In the genomic region with DNA sequence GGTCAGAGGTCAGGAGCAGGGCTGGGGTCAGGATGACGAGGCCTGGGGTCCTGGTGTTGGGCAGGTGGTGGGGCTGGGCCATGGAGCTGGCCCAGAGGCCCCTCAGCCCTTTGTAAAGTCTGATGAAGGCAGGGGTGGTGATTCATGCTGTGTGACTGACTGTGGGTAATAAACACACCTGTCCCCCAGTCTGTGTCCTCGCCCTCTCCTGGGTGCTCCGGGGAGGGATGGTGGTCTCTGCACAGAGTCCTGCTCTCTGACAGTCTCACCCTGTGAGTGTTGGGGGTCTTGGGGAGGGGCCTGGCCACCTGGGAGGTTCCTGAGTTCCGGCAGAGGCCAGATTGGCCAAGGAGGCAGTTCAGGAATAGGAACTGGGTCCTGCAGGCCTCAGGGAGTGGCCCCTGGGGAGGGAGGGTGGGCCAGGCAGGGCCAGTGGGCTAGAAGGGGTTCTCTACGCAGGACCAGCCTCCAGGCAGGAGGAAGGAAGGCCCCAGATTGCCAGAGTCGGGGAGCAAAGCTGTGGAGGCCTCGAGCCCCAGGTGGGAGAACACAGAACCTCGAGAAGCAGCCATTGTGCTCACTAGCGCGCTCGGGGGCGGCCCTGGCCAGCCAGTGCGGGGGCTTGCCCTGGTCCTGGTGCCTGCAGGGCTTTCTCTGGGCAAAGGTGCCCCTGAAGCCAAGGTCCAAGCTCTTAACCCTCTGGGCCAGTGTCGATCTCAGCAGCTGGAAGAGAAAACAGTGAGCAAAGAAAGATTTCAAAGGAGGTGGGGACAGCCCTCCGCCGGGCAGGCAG, we compare ENCODE assay signal across 28 cellular contexts.
"Had no signal": no experiment of that assay in that cellular context is flagged by ENCODE, and none has a peak within 500 bp of the region (broad histone marks: within the 10 kb centered on the region; RNA-seq: fewer than 3 reads in every experiment).

No MANE protein-coding gene starts in this region.

- H3K4me3 ChIP-seq: adrenal gland, body of pancreas, coronary artery, left ventricle myocardium inferior, lung, skin epidermis, stomach, tibial artery, upper lobe of right lung had no signal

- ATAC-seq: body of pancreas; effector memory CD8-positive, alpha-beta T cell; natural killer cell treated with Interleukin-12 subunit alpha and Interleukin-12 subunit beta and Interleukin-15 and Interleukin-18, amount 100 ng/mL, for 72 hours; sciatic nerve; stimulated activated effector memory CD8-positive, alpha-beta T cell treated with anti-CD3 and anti-CD28 coated beads, Interleukin-12 subunit alpha, Interleukin-12 subunit beta, amount 100 ng/mL, for 72 hours; upper lobe of right lung had no signal

- DNase-seq: activated CD4-positive, alpha-beta T cell treated with anti-CD3 and anti-CD28 coated beads for 4 hours; activated CD4-positive, alpha-beta T cell treated with anti-CD3 and anti-CD28 coated beads, Interleukin-2, amount 50 U/mL, for 4 hours; activated CD8-positive, alpha-beta memory T cell treated with anti-CD3 and anti-CD28 coated beads for 24 hours; activated effector memory CD4-positive, alpha-beta T cell treated with anti-CD3 and anti-CD28 coated beads, Interleukin-2, amount 50 U/mL, for 16 hours; activated naive CD4-positive, alpha-beta T cell treated with anti-CD3 and anti-CD28 coated beads for 36 hours; activated naive CD8-positive, alpha-beta T cell treated with anti-CD3 and anti-CD28 coated beads for 36 hours; adrenal gland; aorta; body of pancreas; cerebellar nuclear complex; effector memory CD8-positive, alpha-beta T cell; erythroblast; head of caudate nucleus; hippocampal formation; immature natural killer cell; left ventricle myocardium inferior; mesendoderm; stimulated activated CD4-positive, alpha-beta T cell treated with anti-CD3 and anti-CD28 coated beads, Interleukin-4, amount 100 ng/mL, for 24 hours; stomach; tibial artery; upper lobe of right lung had no signal

- H3K9me3 ChIP-seq: adrenal gland, body of pancreas, left ventricle myocardium inferior, neutrophil, stomach, tibial artery, upper lobe of right lung had no signal

- H3K27me3 ChIP-seq: adrenal gland, body of pancreas, neutrophil, stomach, tibial artery, upper lobe of right lung had no signal

- H3K4me1 ChIP-seq: left ventricle myocardium inferior, stomach, tibial artery, upper lobe of right lung had no signal

- H3K27ac ChIP-seq: adrenal gland, body of pancreas, coronary artery, left ventricle myocardium inferior, neutrophil, stomach, tibial artery, upper lobe of right lung had no signal
